Comparison of ENCODE assay signal across 8 cellular contexts in the genomic region with DNA sequence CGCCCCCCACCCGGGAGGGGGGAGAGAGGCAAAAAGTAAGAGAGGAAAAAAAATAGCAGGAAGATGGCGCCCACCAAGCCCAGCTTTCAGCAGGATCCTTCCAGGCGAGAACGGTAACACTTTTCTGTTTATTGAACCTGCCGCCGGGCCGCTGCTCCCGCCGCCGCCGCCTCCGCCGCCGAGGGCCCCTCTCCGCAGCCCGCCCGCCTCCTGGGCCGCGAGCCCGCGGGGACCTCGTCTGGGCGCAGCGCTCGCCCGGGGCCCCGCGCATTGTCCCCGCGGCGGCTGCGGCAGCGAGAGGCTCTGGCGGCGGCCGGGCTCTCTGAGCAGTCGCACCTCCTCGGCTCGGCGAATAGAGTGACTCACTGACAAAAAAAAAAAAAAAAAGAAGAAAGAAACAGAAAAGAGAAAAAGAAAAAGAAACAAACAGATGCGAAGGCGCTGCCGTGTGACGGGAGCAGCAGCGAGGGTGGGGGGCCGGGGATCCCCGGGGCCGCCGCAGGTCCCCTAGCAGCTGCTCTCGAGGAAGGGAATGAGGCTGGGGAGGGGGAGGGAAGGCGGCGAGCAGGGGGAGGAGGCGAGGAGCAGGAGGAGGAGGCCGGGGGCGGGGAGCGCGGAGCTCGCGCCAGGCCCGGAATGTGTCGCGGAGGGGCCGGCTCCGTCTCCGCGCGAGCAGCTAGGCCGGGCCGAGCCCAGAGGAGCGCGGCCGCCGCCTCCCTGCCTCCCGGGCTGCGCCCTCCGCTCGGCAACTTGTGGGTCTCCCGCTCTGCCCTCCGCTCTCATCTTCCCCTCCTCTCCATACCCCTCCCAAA. TPM values are rescaled to one million over a fixed set of nuclear protein-coding genes. Genes with fewer than 3 reads are reported as not detected.
DNase-seq lines count a peak whose midpoint lies in the region; ATAC-seq and TF ChIP-seq lines count a peak whose summit lies in the region.

No MANE protein-coding gene starts in this region.

- no peak overlapping the region for H3K9ac ChIP-seq in parathyroid adenoma

- H3K9me3 ChIP-seq in right atrium auricular region, result no peaks in the 10 kb centered on the region
- no peaks in the 10 kb centered on the region for H3K9me3 ChIP-seq in parathyroid adenoma (ENCODE audit: control insufficient read depth, low read length)

- H2AFZ ChIP-seq in parathyroid adenoma, result peak overlapping the region; percentile 93

- TF ChIP-seq CTCF in right atrium auricular region (IDR thresholded peaks at IDR 0.05) (no peak), parathyroid adenoma (IDR thresholded peaks at IDR 0.05) (no peak)

- H3K4me1 ChIP-seq in right atrium auricular region, result peaks cover 0 to 18% of the 10 kb centered on the region in 2 donors
- H3K4me1 ChIP-seq in parathyroid adenoma, result no peaks in the 10 kb centered on the region

- H3K79me2 ChIP-seq in parathyroid adenoma, result no peaks in the 10 kb centered on the region

- H3K36me3 ChIP-seq in right atrium auricular region (no peaks in the 10 kb centered on the region), parathyroid adenoma (ENCODE audit: control insufficient read depth, insufficient read depth, low read length) (no peaks in the 10 kb centered on the region)

- H3K4me2 ChIP-seq in parathyroid adenoma (ENCODE audit: low read length), result peak overlapping the region; percentile 71

- H3K27ac ChIP-seq in right atrium auricular region (peak overlapping the region; percentile 67 to 71), parathyroid adenoma (peak overlapping the region; percentile 41)

- H3K4me3 ChIP-seq in right atrium auricular region (peak overlapping the region; percentile 62 to 71), parathyroid adenoma (ENCODE audit: low read depth, low read length) (peak overlapping the region; percentile 72)

- ATAC-seq in GM19351 (IDR thresholded peaks at IDR 0.05; ENCODE audit: unreplicated experiment) (peak; percentile 38), HG02870 (IDR thresholded peaks at IDR 0.05; ENCODE audit: unreplicated experiment) (no peak)

- peaks cover 0 to 10% of the 10 kb centered on the region in 2 donors for H3K27me3 ChIP-seq in right atrium auricular region
- H3K27me3 ChIP-seq in parathyroid adenoma (ENCODE audit: control insufficient read depth, insufficient read depth, low read length), result no peaks in the 10 kb centered on the region

- DNase-seq in Ammon's horn (ENCODE audit: low spot score) (peak; percentile 86), NCI-H2227 (lab: John Stamatoyannopoulos, UW; ENCODE audit: unreplicated experiment) (peak; percentile 84), amniotic stem cell (lab: John Stamatoyannopoulos, UW) (peak; percentile 25), right atrium auricular region (ENCODE audit: low spot score) (no peak), cerebellum (ENCODE audit: low spot score) (no peak)

RNA-seq across cellular contexts. Expression of gene NPAS3, which starts 0.8 kb away (rescaled TPM):
- 1 to 10 TPM in 1 of 2 donors, under 1 TPM in 1; 0.67 to 1.3 TPM for total RNA-seq in right atrium auricular region
- 76.7 TPM for total RNA-seq in cerebellum

Comparison
In these comparisons a context has a peak if more than half of its experiments do, and no peak if none do; other contexts are left out.
1. DNase-seq: peak in Ammon's horn (single experiment), NCI-H2227 (single experiment) and amniotic stem cell (single experiment); none in right atrium auricular region (single experiment) and cerebellum (single experiment).
2. RNA of gene NPAS3, which starts 0.8 kb away (total RNA-seq): 76.7 TPM in cerebellum (single experiment); 0.67 to 1.3 TPM in right atrium auricular region; every median in the first group is over 10 times any median in the second.